ENCODE assay signal across 6 cellular contexts in the genomic region with DNA sequence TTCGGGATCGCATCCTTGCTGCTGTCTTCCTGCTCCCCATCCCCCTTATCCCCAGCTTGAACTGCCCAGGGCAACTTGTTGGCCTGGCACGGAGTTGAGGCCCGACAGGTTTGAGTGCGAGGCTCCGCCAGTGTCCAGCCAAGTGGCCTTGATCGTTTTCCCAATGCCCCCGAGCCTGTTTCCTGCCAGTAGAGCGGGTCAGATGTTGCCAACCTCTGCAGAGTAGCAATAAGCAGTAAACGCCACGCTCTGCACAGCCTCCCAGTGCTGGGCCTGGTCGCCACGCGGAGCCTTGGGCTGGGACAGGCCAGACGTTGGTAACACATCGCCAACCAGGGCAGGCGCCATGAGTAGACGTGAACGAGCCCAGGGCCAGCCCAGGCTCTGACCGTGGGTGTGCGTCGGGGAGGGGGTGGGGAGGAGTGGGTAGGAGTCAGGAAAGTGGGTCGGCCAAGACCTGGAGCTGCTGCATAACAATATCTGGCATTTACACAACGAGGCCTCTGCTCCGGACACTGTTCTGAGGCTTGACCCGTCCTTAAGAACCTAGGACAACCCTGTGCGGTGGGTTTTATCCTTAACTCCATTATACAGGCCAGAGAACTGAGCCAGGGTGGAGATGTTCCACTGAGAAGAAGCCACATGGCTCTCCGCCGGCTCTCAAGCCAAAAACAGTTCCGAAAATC. TPM values are rescaled to one million over a fixed set of nuclear protein-coding genes. Genes with fewer than 3 reads are reported as not detected.
DNase-seq lines count a peak whose midpoint lies in the region; TF ChIP-seq lines count a peak whose summit lies in the region.

No MANE protein-coding gene starts in this region.

- H2BK5ac ChIP-seq in H9 (ENCODE audit: insufficient read length, low read length): no peak overlapping the region

- no peak overlapping the region for H4K8ac ChIP-seq in H9 (replicated peaks; ENCODE audit: insufficient read length, low read depth, low read length)

- no peak overlapping the region for H4K5ac ChIP-seq in H9 (ENCODE audit: insufficient read length, low read depth, low read length)

- H3K9me3 Mint-ChIP-seq in H9: no peaks in the 10 kb centered on the region

- no peak overlapping the region for H3K9ac ChIP-seq in H9 (ENCODE audit: extremely low read depth, insufficient read length, low read length)

- no peaks in the 10 kb centered on the region; a peak in 3 of 7 replicates for H3K36me3 Mint-ChIP-seq in H9 (ENCODE audit: insufficient read depth in 1 of 3, low read depth in 3 of 3)

- no peak overlapping the region for H2BK12ac ChIP-seq in H9 (ENCODE audit: insufficient read length, low read depth, low read length)

- H3K27ac Mint-ChIP-seq in H9: no peak overlapping the region

- H2AFZ ChIP-seq in H9 (ENCODE audit: low read length): no peak overlapping the region

- no peak overlapping the region for H2BK20ac ChIP-seq in H9 (ENCODE audit: low read depth, low read length, poor library complexity, severe bottlenecking)

- H3K27me3 Mint-ChIP-seq in H9 (ENCODE audit: low read depth): peaks cover 34% of the 10 kb centered on the region

- no peak; the same call in 2 of the 3 replicates for TF ChIP-seq CTCF in H9 (conservative IDR thresholded peaks at IDR 0.05)

- peak overlapping the region; percentile 87 for H3K4me3 Mint-ChIP-seq in H9

- H3K36me3 ChIP-seq in SJSA1: no peaks in the 10 kb centered on the region
- no peaks in the 10 kb centered on the region for H3K36me3 ChIP-seq in iPS DF 6.9 (ENCODE audit: control insufficient read depth, insufficient read depth, low read length)
- no peaks in the 10 kb centered on the region for H3K36me3 ChIP-seq in urinary bladder (ENCODE audit: insufficient read depth)

- no peak overlapping the region for H3K14ac ChIP-seq in H9 (ENCODE audit: insufficient read depth, low read length)

- H4K91ac ChIP-seq in H9 (ENCODE audit: insufficient read length, low read depth, low read length): no peak overlapping the region

- H4K20me1 ChIP-seq in H9 (ENCODE audit: control insufficient read depth, insufficient read depth, insufficient read length): peaks cover 3% of the 10 kb centered on the region

- no peak overlapping the region for H3T11ph ChIP-seq in H9 (ENCODE audit: low read length)

- peaks cover 15 to 34% of the 10 kb centered on the region in 2 experiments for H3K4me1 Mint-ChIP-seq in H9

- WGBS in H9 (ENCODE audit: extremely low coverage, insufficient read length, low lambda C conversion rate): no CpG with 5 or more reads among the region's 30 CpGs
- no CpG with 5 or more reads among the region's 30 CpGs for WGBS in iPS DF 6.9 (ENCODE audit: insufficient coverage, insufficient read length)
- 16% methylated on average over 30 of the region's 30 CpGs for WGBS in urinary bladder

- no peak overlapping the region for H3K4ac ChIP-seq in H9 (ENCODE audit: low read depth, low read length)

- no peak overlapping the region for H2AK5ac ChIP-seq in H9 (ENCODE audit: insufficient read length, low read length)

- H3K23ac ChIP-seq in H9 (ENCODE audit: insufficient read length, low read depth, low read length): no peak overlapping the region

- H3K9me3 ChIP-seq in H9 (ENCODE audit: control insufficient read depth, low read depth, low read length) (no peaks in the 10 kb centered on the region), SJSA1 (replicated peaks) (no peaks in the 10 kb centered on the region), iPS DF 6.9 (ENCODE audit: control insufficient read depth, insufficient read depth, low read length) (no peaks in the 10 kb centered on the region)

- H2BK120ac ChIP-seq in H9 (ENCODE audit: low read depth, low read length, poor library complexity, severe bottlenecking): no peak overlapping the region

- H3K4me3 ChIP-seq in SJSA1: peak overlapping the region; percentile 58
- peak overlapping the region; percentile 16; the same call in 1 of the 2 replicates for H3K4me3 ChIP-seq in iPS DF 6.9 (ENCODE audit: low read length)
- peak overlapping the region; percentile 58 for H3K4me3 ChIP-seq in urinary bladder (ENCODE audit: low read depth, low read length)

- peaks cover 7% of the 10 kb centered on the region; the same call in 1 of the 2 replicates for H3K27me3 ChIP-seq in H9 (ENCODE audit: insufficient read depth, low read length)
- no peaks in the 10 kb centered on the region for H3K27me3 ChIP-seq in SJSA1 (replicated peaks)
- peaks cover 5% of the 10 kb centered on the region; the same call in 1 of the 2 replicates for H3K27me3 ChIP-seq in iPS DF 6.9 (ENCODE audit: control insufficient read depth, insufficient read depth, low read length)

- peaks cover 12% of the 10 kb centered on the region; the same call in 1 of the 2 replicates for H3K4me1 ChIP-seq in H9 (ENCODE audit: insufficient read depth, low read length)
- H3K4me1 ChIP-seq in SJSA1 (replicated peaks): peaks cover 25% of the 10 kb centered on the region
- H3K4me1 ChIP-seq in iPS DF 6.9 (ENCODE audit: control insufficient read depth, insufficient read depth, low read length): peaks cover 13% of the 10 kb centered on the region
- H3K4me1 ChIP-seq in urinary bladder (ENCODE audit: insufficient read depth): no peaks in the 10 kb centered on the region

- no peaks in the 10 kb centered on the region for H3K79me2 ChIP-seq in H9 (ENCODE audit: insufficient read depth, low read length)

- peaks cover 10% of the 10 kb centered on the region for H3K23me2 ChIP-seq in H9 (ENCODE audit: insufficient read length, low read depth, low read length, poor library complexity, severe bottlenecking)

- H2BK15ac ChIP-seq in H9 (ENCODE audit: low read depth, low read length): no peak overlapping the region

- no peak overlapping the region for H3K56ac ChIP-seq in H9 (ENCODE audit: insufficient read length, low read depth, low read length)

- DNase-seq in H9: no peak
- DNase-seq in SJSA1 (ENCODE audit: low read depth in 1 of 2, low spot score in 2 of 2): no peak
- no peak for DNase-seq in iPS DF 6.9 (ENCODE audit: low read depth, low spot score)
- DNase-seq in epidermal melanocyte (ENCODE audit: insufficient read length, low spot score): no peak
- no peak for DNase-seq in SIG-M5 (lab: John Stamatoyannopoulos, UW)

- H3K27ac ChIP-seq in H9 (ENCODE audit: insufficient read length, low read depth, low read length): no peak overlapping the region
- H3K27ac ChIP-seq in SJSA1: no peak overlapping the region
- H3K27ac ChIP-seq in iPS DF 6.9 (ENCODE audit: low read length): no peak overlapping the region
- H3K27ac ChIP-seq in urinary bladder (ENCODE audit: low read depth): peak overlapping the region; percentile 73

- H3K79me1 ChIP-seq in H9 (ENCODE audit: insufficient read depth, low read depth, low read length, poor library complexity, severe bottlenecking): no peaks in the 10 kb centered on the region

- H3K18ac ChIP-seq in H9 (ENCODE audit: insufficient read length, low read depth, low read length): peak overlapping the region; percentile 30

- H3K4me2 ChIP-seq in H9 (ENCODE audit: insufficient read depth, insufficient read length, low read length): peak overlapping the region; percentile 64

RNA-seq across cellular contexts. Expression of a gene that starts 0.4 kb away (rescaled TPM):
- total RNA-seq in H9 (2021) (3.0 and 3.1 TPM in 2 replicates), urinary bladder (13.0 TPM)
- total RNA-seq in SJSA1 (2014; rRNA removed; shearing (Covaris generic)): 2.3 and 13.2 TPM in 2 replicates
- polyA plus RNA-seq in urinary bladder: 31.5 TPM

RNA-seq across cellular contexts. Expression of a gene that starts 0.6 kb away (rescaled TPM):
- 7.4 and 8.4 TPM in 2 replicates for total RNA-seq in H9 (2021)
- total RNA-seq in SJSA1 (2014; rRNA removed; shearing (Covaris generic)): 26.6 and 31.0 TPM in 2 replicates
- 14.2 TPM for total RNA-seq in urinary bladder
- 69.1 TPM for polyA plus RNA-seq in urinary bladder

RNA-seq across cellular contexts. Expression of a gene that starts 7.2 kb away (rescaled TPM):
- total RNA-seq in H9 (2021): 20.9 and 24.6 TPM in 2 replicates
- 75.3 and 138 TPM in 2 replicates for total RNA-seq in SJSA1 (2014; rRNA removed; shearing (Covaris generic))
- 22.4 TPM for total RNA-seq in urinary bladder
- polyA plus RNA-seq in urinary bladder: 43.9 TPM

RNA-seq across cellular contexts. Expression of a gene that starts 8.9 kb away (rescaled TPM):
- total RNA-seq in H9 (2021) (62.6 and 63.6 TPM in 2 replicates), urinary bladder (10.6 TPM)
- 11.0 and 19.0 TPM in 2 replicates for total RNA-seq in SJSA1 (2014; rRNA removed; shearing (Covaris generic))
- polyA plus RNA-seq in urinary bladder: 20.0 TPM

RNA-seq across cellular contexts. Expression of a gene that starts 19.2 kb away (rescaled TPM):
- total RNA-seq in H9 (2021) (0.13 and 0.33 TPM in 2 replicates), urinary bladder (not detected)
- total RNA-seq in SJSA1 (2014; rRNA removed; shearing (Covaris generic)): not detected in 2 replicates
- 0.32 TPM for polyA plus RNA-seq in urinary bladder
